ENCODE assay signal across 9 cellular contexts in the genomic region with DNA sequence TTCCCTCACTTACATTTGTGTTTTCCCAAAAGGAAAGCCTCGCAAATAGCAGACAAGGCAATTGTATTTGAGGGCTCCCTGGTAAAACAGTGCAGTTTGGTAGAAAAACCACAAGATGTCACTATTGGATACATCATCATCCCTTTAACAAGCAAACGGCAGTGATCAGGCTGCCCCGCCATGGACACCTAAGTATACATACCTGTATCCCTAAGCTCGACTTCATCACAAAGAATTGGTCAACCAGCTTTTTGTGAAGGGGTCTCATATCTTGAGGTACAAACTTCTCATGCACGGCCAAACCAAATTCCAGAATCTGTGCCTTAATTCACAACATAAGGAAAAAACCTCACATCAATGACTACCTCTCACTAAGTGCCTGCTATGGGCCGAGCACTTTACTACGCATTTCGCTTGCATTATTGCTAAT.
DNase-seq lines count a peak whose midpoint lies in the region; ATAC-seq and TF ChIP-seq lines count a peak whose summit lies in the region.
"Had no signal": no experiment of that assay in that cellular context is flagged by ENCODE, and none has a peak within 500 bp of the region (broad histone marks: within the 10 kb centered on the region; RNA-seq: fewer than 3 reads in every experiment).

No MANE protein-coding gene starts in this region.

- ATAC-seq in GM19025 (IDR thresholded peaks at IDR 0.05; ENCODE audit: low read depth, unreplicated experiment): peak; percentile 91
- peak; percentile 94 for ATAC-seq in HG03066 (IDR thresholded peaks at IDR 0.05; ENCODE audit: low read depth, unreplicated experiment)
- peak; percentile 87 for ATAC-seq in WTC11

- no peak overlapping the region for H3K4me3 ChIP-seq in esophagus squamous epithelium

- TF ChIP-seq CTCF in WTC11 (IDR thresholded peaks at IDR 0.05): peak; percentile 31; the same call in 1 of the 2 replicates
- peak in 5 of 6 experiments; percentile 56 to 76 (median 58) for TF ChIP-seq CTCF in esophagus squamous epithelium (IDR thresholded peaks at IDR 0.05)
- TF ChIP-seq CTCF in nephron progenitor cell (IDR thresholded peaks at IDR 0.05): peak; percentile 67

- in situ Hi-C loops in Caki2 (cut with HindIII; ENCODE audit: low pct_unique_long_range_greater_than_20kb, low sequenced_read_pairs): no loop called here

- H3K27me3 ChIP-seq in esophagus squamous epithelium: no peaks in the 10 kb centered on the region

- H3K27me3 Mint-ChIP-seq in WTC11 (ENCODE audit: low read depth) (no peaks in the 10 kb centered on the region), nephron progenitor cell (ENCODE audit: low read depth, poor library complexity) (no peaks in the 10 kb centered on the region)

- CTCF ChIA-PET in WTC11 (lab: Charles Lee): interaction anchor here (0.5 to 3.5 kb wide), 14 partner anchors 11 to 1892 kb away, joined by 3 to 18 read pairs (median 4); no protein-coding TSS in a partner anchor

- DNase-seq in Caki2 (ENCODE audit: low read depth) (peak; percentile 51), NCI-H2081 treated with DMSO at 0.1 percent for 48 hours (lab: John Stamatoyannopoulos, UW) (peak; percentile 48), WTC11 (ENCODE audit: low spot score) (peak; percentile 59), esophagus squamous epithelium (lab: John Stamatoyannopoulos, UW) (no peak), nephron progenitor cell (peak; percentile 33), cortex of kidney (lab: John Stamatoyannopoulos, UW) (no peak)

- no peaks in the 10 kb centered on the region for H3K9me3 Mint-ChIP-seq in WTC11
- H3K9me3 Mint-ChIP-seq in nephron progenitor cell: no peaks in the 10 kb centered on the region
- H3K9me3 Mint-ChIP-seq: stimulated activated naive CD8-positive, alpha-beta T cell treated with anti-CD3 and anti-CD28 coated beads, Interleukin-15, Interleukin-2, amounts not matched to agents 100 ng/mL and 50 ng/mL, for 24 hours had no signal

- intact Hi-C loops in esophagus squamous epithelium (cut with DNase I): loop anchor here (10.0 kb wide), 1 partner anchor 753 kb away; no protein-coding TSS in a partner anchor

- H3K27ac Mint-ChIP-seq in WTC11 (no peak overlapping the region), nephron progenitor cell (no peak overlapping the region)
- H3K27ac Mint-ChIP-seq: stimulated activated naive CD8-positive, alpha-beta T cell treated with anti-CD3 and anti-CD28 coated beads, Interleukin-15, Interleukin-2, amounts not matched to agents 100 ng/mL and 50 ng/mL, for 24 hours had no signal

- TF ChIP-seq POLR2A in esophagus squamous epithelium (IDR thresholded peaks at IDR 0.05): no peak

- H3K36me3 Mint-ChIP-seq in WTC11 (peaks cover 21% of the 10 kb centered on the region), nephron progenitor cell (ENCODE audit: low read depth) (peaks cover 32% of the 10 kb centered on the region)

- H3K4me1 ChIP-seq in esophagus squamous epithelium: no peaks in the 10 kb centered on the region

- H3K4me1 Mint-ChIP-seq in WTC11 (peaks cover 15% of the 10 kb centered on the region), nephron progenitor cell (no peaks in the 10 kb centered on the region)

- H3K9me3 ChIP-seq in esophagus squamous epithelium: no peaks in the 10 kb centered on the region

- POLR2A ChIA-PET in WTC11 (lab: Charles Lee): no interaction called here

- WGBS in esophagus squamous epithelium, 2 donors: 43 to 45% methylated on average over 8 of the region's 8 CpGs

- no peak overlapping the region for H3K27ac ChIP-seq in esophagus squamous epithelium

- peaks cover 0 to 43% (median 0%) of the 10 kb centered on the region in 3 donors for H3K36me3 ChIP-seq in esophagus squamous epithelium

- H3K4me3 Mint-ChIP-seq in WTC11 (no peak overlapping the region), nephron progenitor cell (no peak overlapping the region)
- H3K4me3 Mint-ChIP-seq: stimulated activated naive CD8-positive, alpha-beta T cell treated with anti-CD3 and anti-CD28 coated beads, Interleukin-15, Interleukin-2, amounts not matched to agents 100 ng/mL and 50 ng/mL, for 24 hours had no signal

TF ChIP-seq in WTC11, 78 proteins besides CTCF, POLR2A, EP300 and RAD21:
- no peak for TF ChIP-seq ZNF396 (CRISPR knock-in tag; IDR thresholded peaks at IDR 0.05; ENCODE audit: borderline replicate concordance)
- no peak for TF ChIP-seq SP1 (CRISPR knock-in tag; conservative IDR thresholded peaks at IDR 0.05)
- no peak for TF ChIP-seq ESRRA (CRISPR knock-in tag; IDR thresholded peaks at IDR 0.05; ENCODE audit: borderline replicate concordance)
- TF ChIP-seq GABPB1 (CRISPR knock-in tag; IDR thresholded peaks at IDR 0.05): no peak
- TF ChIP-seq ZNF219 (CRISPR knock-in tag; IDR thresholded peaks at IDR 0.05; ENCODE audit: borderline replicate concordance): no peak
TF ChIP-seq in WTC11: peak in this region for 0.

Comparison
In these comparisons a context has a peak if more than half of its experiments do, and no peak if none do; other contexts are left out.
1. DNase-seq: peak in Caki2 (single experiment), NCI-H2081 treated with DMSO at 0.1 percent for 48 hours (single experiment), WTC11 (single experiment) and nephron progenitor cell (single experiment); none in esophagus squamous epithelium (single experiment) and cortex of kidney (single experiment).
2. Peak in every context shown above with its lines, with median percentiles within 50 percentile points of each other: ATAC-seq and CTCF ChIP-seq.